ENCODE assay signal across 15 cellular contexts in the genomic region with DNA sequence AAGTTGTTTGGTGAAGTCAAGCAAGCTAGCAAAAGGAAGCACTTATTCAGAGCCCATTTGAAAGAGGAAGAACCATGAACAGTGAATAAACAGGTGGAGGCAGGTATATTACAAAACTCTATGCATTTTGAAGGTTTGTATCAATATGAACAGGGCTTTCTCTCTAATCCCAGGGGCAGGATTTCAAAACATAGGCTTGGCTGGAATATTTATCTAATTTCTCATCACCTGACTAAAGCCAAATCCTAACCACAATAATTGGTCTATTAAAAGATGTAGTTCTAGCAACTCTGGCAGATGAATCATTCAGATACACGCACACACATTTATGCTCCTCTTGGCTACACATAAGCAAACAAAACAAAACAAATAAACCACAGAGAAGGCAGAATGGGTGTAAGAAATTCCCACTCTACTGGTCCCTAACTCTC.
DNase-seq lines count a peak whose midpoint lies in the region; ATAC-seq and TF ChIP-seq lines count a peak whose summit lies in the region.
"Had no signal": no experiment of that assay in that cellular context is flagged by ENCODE, and none has a peak within 500 bp of the region (broad histone marks: within the 10 kb centered on the region; RNA-seq: fewer than 3 reads in every experiment).

No MANE protein-coding gene starts in this region.

- peak overlapping the region; percentile 42; the same call in 1 of the 2 replicates for H3K18ac ChIP-seq in IMR-90 (ENCODE audit: low read depth, low read length)

- H3K27ac Mint-ChIP-seq in effector memory CD8-positive, alpha-beta T cell: no peak overlapping the region
- H3K27ac Mint-ChIP-seq: brain; CD4-positive, alpha-beta memory T cell had no signal

- H3K36me3 ChIP-seq in IMR-90 (ENCODE audit: control insufficient read depth, insufficient read depth, low read length): no peaks in the 10 kb centered on the region
- H3K36me3 ChIP-seq: SJCRH30 had no signal

- H3K9me3 ChIP-seq in IMR-90 (ENCODE audit: control insufficient read depth, insufficient read depth, low read length) (no peaks in the 10 kb centered on the region), right cardiac atrium (ENCODE audit: control insufficient read depth, low read length) (no peaks in the 10 kb centered on the region)
- H3K9me3 ChIP-seq: SJCRH30 had no signal

- H2AK9ac ChIP-seq in IMR-90 (replicated peaks; ENCODE audit: low read depth, low read length, poor library complexity): no peak overlapping the region

- no peaks in the 10 kb centered on the region for H4K20me1 ChIP-seq in IMR-90 (ENCODE audit: insufficient read depth, low read length)

- H4K91ac ChIP-seq in IMR-90 (ENCODE audit: insufficient read depth, low read depth, low read length): no peak overlapping the region

- H2BK15ac ChIP-seq in IMR-90 (ENCODE audit: low read depth, low read length): no peak overlapping the region; the same call in 2 of the 3 replicates

- no peak overlapping the region for H2AK5ac ChIP-seq in IMR-90 (ENCODE audit: low read depth, low read length)

- H4K5ac ChIP-seq in IMR-90 (ENCODE audit: low read depth, low read length): no peak overlapping the region; the same call in 1 of the 2 replicates

- ATAC-seq in IMR-90 (ENCODE audit: low read depth) (peak; percentile 61), HG03108 (IDR thresholded peaks at IDR 0.05; ENCODE audit: unreplicated experiment) (no peak), right cardiac atrium (no peak), GM21786 (IDR thresholded peaks at IDR 0.05; ENCODE audit: unreplicated experiment) (no peak)
- ATAC-seq in effector memory CD8-positive, alpha-beta T cell (replicated peaks): no peak

- TF ChIP-seq CTCF in AG10803 (conservative IDR thresholded peaks at IDR 0.05; ENCODE audit: low read length) (no peak), IMR-90 (conservative IDR thresholded peaks at IDR 0.05; ENCODE audit: low read depth, low read length) (no peak), astrocyte of the cerebellum (IDR thresholded peaks at IDR 0.05; ENCODE audit: low read depth, low read length, missing control alignments) (no peak)

- in situ Hi-C loops in IMR-90 (cut with MboI; ENCODE audit: low sequenced_read_pairs) (no loop called here), astrocyte of the cerebellum (cut with HindIII; ENCODE audit: low sequenced_read_pairs) (no loop called here)

- H3K9me1 ChIP-seq in IMR-90 (ENCODE audit: insufficient read depth, low read length): peaks cover 2% of the 10 kb centered on the region; the same call in 1 of the 2 replicates

- peak overlapping the region; percentile 44; the same call in 1 of the 2 replicates for H2BK120ac ChIP-seq in IMR-90 (ENCODE audit: low read depth, low read length)

- dilution Hi-C loops in IMR-90 (cut with HindIII; ENCODE audit: low sequenced_read_pairs, unreplicated experiment): no loop called here

- intact Hi-C loops in IMR-90 (cut with micrococcal nuclease) (no loop called here), right cardiac atrium (cut with DNase I) (no loop called here)

- no peak overlapping the region for H3K4me3 Mint-ChIP-seq in effector memory CD8-positive, alpha-beta T cell
- H3K4me3 Mint-ChIP-seq: brain; CD4-positive, alpha-beta memory T cell had no signal

- no peak overlapping the region for H3K9ac ChIP-seq in IMR-90 (ENCODE audit: low read depth, low read length)

- no peak for TF ChIP-seq RAD21 in IMR-90 (IDR thresholded peaks at IDR 0.05; ENCODE audit: low read length)

- no peak overlapping the region for H3K27ac ChIP-seq in IMR-90 (ENCODE audit: insufficient read depth, low read length)
- no peak overlapping the region for H3K27ac ChIP-seq in right cardiac atrium (ENCODE audit: low read length)
- H3K27ac ChIP-seq: SJCRH30 had no signal

- H4K8ac ChIP-seq in IMR-90 (ENCODE audit: low read depth in 2 of 2, low read length in 2 of 2): no peak overlapping the region

- no peaks in the 10 kb centered on the region for H3K36me3 Mint-ChIP-seq in effector memory CD8-positive, alpha-beta T cell (ENCODE audit: insufficient read depth)
- H3K36me3 Mint-ChIP-seq: brain; CD4-positive, alpha-beta memory T cell had no signal

- H3K27me3 Mint-ChIP-seq in effector memory CD8-positive, alpha-beta T cell: no peaks in the 10 kb centered on the region
- H3K27me3 Mint-ChIP-seq: brain; CD4-positive, alpha-beta memory T cell had no signal

- no peak overlapping the region for H3K56ac ChIP-seq in IMR-90 (ENCODE audit: extremely low read depth, insufficient read depth, low read length)

- no peaks in the 10 kb centered on the region for H3K4me1 Mint-ChIP-seq in effector memory CD8-positive, alpha-beta T cell (ENCODE audit: low read depth in 2 of 2)
- H3K4me1 Mint-ChIP-seq: brain; CD4-positive, alpha-beta memory T cell had no signal

- WGBS in IMR-90 (ENCODE audit: extremely low coverage in 2 of 2, insufficient read length in 1 of 2), 2 experiments: no CpG with 5 or more reads among the region's 1 CpG
- WGBS in right cardiac atrium: 75% methylated on average over 1 of the region's 1 CpG

- H2BK20ac ChIP-seq in IMR-90 (ENCODE audit: low read depth, low read length): peak overlapping the region; percentile 56; the same call in 1 of the 2 replicates

- H3K4ac ChIP-seq in IMR-90 (ENCODE audit: low read depth, low read length): peak overlapping the region; percentile 55; the same call in 1 of the 2 replicates

- H2AFZ ChIP-seq in IMR-90 (replicated peaks; ENCODE audit: low read length, poor library complexity): no peak overlapping the region

- TF ChIP-seq POLR2A in IMR-90 (IDR thresholded peaks at IDR 0.05; ENCODE audit: low read depth, low read length): no peak

- H3K27me3 ChIP-seq in IMR-90 (ENCODE audit: control insufficient read depth, insufficient read depth, low read length) (no peaks in the 10 kb centered on the region), right cardiac atrium (ENCODE audit: control insufficient read depth, insufficient read depth) (no peaks in the 10 kb centered on the region)
- H3K27me3 ChIP-seq: SJCRH30 had no signal

- DNase-seq in AG10803 (ENCODE audit: low read depth) (peak; percentile 97), IMR-90 (peak; percentile 91), astrocyte of the cerebellum (ENCODE audit: low read depth) (peak; percentile 74), iris pigment epithelial cell (ENCODE audit: low read depth) (peak; percentile 85), right cardiac atrium (no peak)
- DNase-seq in effector memory CD8-positive, alpha-beta T cell: no peak
- DNase-seq: activated CD8-positive, alpha-beta memory T cell treated with anti-CD3 and anti-CD28 coated beads for 24 hours; CD4-positive, alpha-beta memory T cell; hypothalamus; NCI-H1417 treated with DMSO at 0.1 percent for 48 hours; SJCRH30; stimulated activated CD4-positive, alpha-beta T cell treated with anti-CD3 and anti-CD28 coated beads, Interleukin-1b, Interleukin-23, amount 100 ng/mL, for 48 hours had no signal

- H3K4me2 ChIP-seq in IMR-90 (ENCODE audit: low read depth, low read length): peak overlapping the region; percentile 46; the same call in 1 of the 2 replicates

- CTCF ChIA-PET in IMR-90 (lab: Yijun Ruan, JAX): no interaction called here

- POLR2A ChIA-PET in IMR-90 (lab: Charles Lee; ENCODE audit: unreplicated experiment): no interaction called here

- 0 out of 2 replicates have a peak overlapping the region, but pooled peaks have one; percentile 58 for H3K14ac ChIP-seq in IMR-90 (replicated peaks; ENCODE audit: low read depth, low read length)

- no peaks in the 10 kb centered on the region for H3K79me1 ChIP-seq in IMR-90 (ENCODE audit: low read depth in 1 of 2, low read length in 2 of 2)

- no peak overlapping the region for H3K4me3 ChIP-seq in AG10803 (ENCODE audit: low read length)
- H3K4me3 ChIP-seq in IMR-90 (ENCODE audit: insufficient read depth, low read depth, low read length): no peak overlapping the region
- no peak overlapping the region for H3K4me3 ChIP-seq in astrocyte of the cerebellum (ENCODE audit: low read depth, low read length)
- no peak overlapping the region for H3K4me3 ChIP-seq in right cardiac atrium (ENCODE audit: low read length)
- H3K4me3 ChIP-seq: SJCRH30 had no signal

- no TSS peak for BruUV-seq in IMR-90 (replicated peaks; lab: Mats Ljungman, UMichigan)

- no peak overlapping the region for H2BK5ac ChIP-seq in IMR-90 (ENCODE audit: low read depth, low read length, poor library complexity, severe bottlenecking)

- H3K4me1 ChIP-seq in IMR-90 (ENCODE audit: control insufficient read depth, insufficient read depth, low read length) (peaks cover 8% of the 10 kb centered on the region; the same call in 1 of the 2 replicates), right cardiac atrium (ENCODE audit: control insufficient read depth, insufficient read depth, low read length) (no peaks in the 10 kb centered on the region)
- H3K4me1 ChIP-seq: SJCRH30 had no signal

- H3K23ac ChIP-seq in IMR-90 (ENCODE audit: low read depth, low read length): no peak overlapping the region

- H3K9me3 Mint-ChIP-seq in effector memory CD8-positive, alpha-beta T cell: peaks cover 0 to 13% of the 10 kb centered on the region in 2 donors
- H3K9me3 Mint-ChIP-seq: brain had no signal

TF ChIP-seq in IMR-90, 13 proteins besides CTCF, POLR2A, EP300 and RAD21:
- TF ChIP-seq MAFK (IDR thresholded peaks at IDR 0.05; ENCODE audit: low read depth, low read length) (no peak), MXI1 (IDR thresholded peaks at IDR 0.05; ENCODE audit: borderline replicate concordance, low read depth, low read length) (no peak), FOS (IDR thresholded peaks at IDR 0.05; ENCODE audit: low read depth, low read length) (peak; percentile 64), BHLHE40 (IDR thresholded peaks at IDR 0.05; ENCODE audit: low read depth, low read length) (peak; percentile 80), CEBPB (IDR thresholded peaks at IDR 0.05; ENCODE audit: low read depth, low read length) (peak; percentile 75)
- TF ChIP-seq, protein P1, sequence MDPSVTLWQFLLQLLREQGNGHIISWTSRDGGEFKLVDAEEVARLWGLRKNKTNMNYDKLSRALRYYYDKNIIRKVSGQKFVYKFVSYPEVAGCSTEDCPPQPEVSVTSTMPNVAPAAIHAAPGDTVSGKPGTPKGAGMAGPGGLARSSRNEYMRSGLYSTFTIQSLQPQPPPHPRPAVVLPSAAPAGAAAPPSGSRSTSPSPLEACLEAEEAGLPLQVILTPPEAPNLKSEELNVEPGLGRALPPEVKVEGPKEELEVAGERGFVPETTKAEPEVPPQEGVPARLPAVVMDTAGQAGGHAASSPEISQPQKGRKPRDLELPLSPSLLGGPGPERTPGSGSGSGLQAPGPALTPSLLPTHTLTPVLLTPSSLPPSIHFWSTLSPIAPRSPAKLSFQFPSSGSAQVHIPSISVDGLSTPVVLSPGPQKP (IDR thresholded peaks at IDR 0.05; ENCODE audit: borderline replicate concordance, low read depth, low read length): no peak

Comparison
In these comparisons a context has a peak if more than half of its experiments do, and no peak if none do; other contexts are left out.
1. DNase-seq: peak in AG10803 (single experiment), IMR-90 (single experiment), astrocyte of the cerebellum (single experiment) and iris pigment epithelial cell (single experiment); none in right cardiac atrium (0 of 3) and effector memory CD8-positive, alpha-beta T cell (0 of 3).